In the genomic region with DNA sequence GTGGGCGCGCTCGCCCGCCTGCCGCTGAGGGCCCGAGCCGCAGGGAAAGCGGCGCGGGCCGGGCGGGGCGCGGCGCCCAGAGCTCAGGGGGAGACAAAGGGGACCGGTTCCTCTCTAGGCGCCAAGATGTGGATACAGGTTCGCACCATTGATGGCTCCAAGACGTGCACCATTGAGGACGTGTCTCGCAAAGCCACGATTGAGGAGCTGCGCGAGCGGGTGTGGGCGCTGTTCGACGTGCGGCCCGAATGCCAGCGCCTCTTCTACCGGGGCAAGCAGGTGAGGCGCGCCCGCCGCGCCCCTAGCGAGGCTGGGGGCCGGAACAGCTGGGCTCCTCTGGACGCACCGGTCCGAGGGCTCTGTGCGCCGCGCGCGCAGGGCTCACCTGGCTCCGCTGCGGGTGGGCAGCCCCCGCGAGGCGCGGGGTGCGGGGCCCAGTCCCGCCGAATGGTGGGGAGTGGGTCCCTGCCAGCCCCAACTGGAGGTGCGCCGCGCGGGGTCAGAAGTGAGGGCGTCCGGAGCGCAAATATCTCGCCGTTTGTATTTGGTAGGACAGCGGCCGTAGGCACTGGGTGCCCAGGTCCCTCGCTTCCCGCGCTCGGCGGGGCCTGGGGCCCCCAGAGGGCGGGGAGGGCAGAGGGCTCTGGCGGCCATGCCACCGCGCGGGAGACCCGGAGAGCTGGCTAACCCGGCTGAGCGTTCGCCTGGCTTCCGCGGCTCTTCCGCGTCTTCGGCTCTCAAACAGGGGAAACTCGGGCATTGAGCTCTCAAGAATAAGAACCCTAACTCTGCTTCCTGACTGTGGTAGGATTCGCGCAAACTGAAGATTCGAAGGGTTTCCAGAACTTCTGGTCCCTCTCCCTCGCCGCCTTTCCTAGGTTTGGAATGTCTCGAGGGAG, we compare ENCODE assay signal across 8 cellular contexts. TPM values are rescaled to one million over a fixed set of nuclear protein-coding genes. Genes with fewer than 3 reads are reported as not detected.
DNase-seq lines count a peak whose midpoint lies in the region; ATAC-seq and TF ChIP-seq lines count a peak whose summit lies in the region.

No MANE protein-coding gene starts in this region.

- no peaks in the 10 kb centered on the region for H3K9me3 Mint-ChIP-seq in CD8-positive, alpha-beta T cell

- H3K27ac Mint-ChIP-seq in CD8-positive, alpha-beta T cell, result peak overlapping the region; percentile 93

- CTCF ChIA-PET in CD8-positive, alpha-beta T cell (lab: Charles Lee), result interaction anchor here (1.0 to 2.3 kb wide), 5 partner anchors 9 to 74 kb away, joined by 3 to 9 read pairs (median 5); no protein-coding TSS in a partner anchor

- peak; percentile 13 for ATAC-seq in CD8-positive, alpha-beta T cell
- ATAC-seq in left colon, result peak; percentile 65

- H3K4me3 Mint-ChIP-seq in CD8-positive, alpha-beta T cell, result peak overlapping the region; percentile 87

- peak overlapping the region; percentile 80 for H3K27ac ChIP-seq in CD8-positive, alpha-beta T cell (ENCODE audit: low read depth, low read length)
- H3K27ac ChIP-seq in caudate nucleus (ENCODE audit: low read depth, low read length), result peak overlapping the region; percentile 90

- peaks cover 42% of the 10 kb centered on the region for H3K4me1 Mint-ChIP-seq in CD8-positive, alpha-beta T cell (ENCODE audit: low read depth)

- H3K4me1 ChIP-seq in CD8-positive, alpha-beta T cell (ENCODE audit: insufficient read depth, low read length), result peaks cover 36% of the 10 kb centered on the region

- POLR2A ChIA-PET in CD8-positive, alpha-beta T cell (lab: Charles Lee), result interaction anchor here (0.6 to 5.2 kb wide), 25 partner anchors 9 to 1620 kb away, joined by 3 to 62 read pairs (median 4); a partner anchor contains a TSS

- H3K9me3 ChIP-seq in CD8-positive, alpha-beta T cell (ENCODE audit: low read length), result no peaks in the 10 kb centered on the region

- H3K36me3 ChIP-seq in CD8-positive, alpha-beta T cell (ENCODE audit: insufficient read depth, low read length), result no peaks in the 10 kb centered on the region

- peaks cover 22% of the 10 kb centered on the region for H3K36me3 Mint-ChIP-seq in CD8-positive, alpha-beta T cell

- H3K27me3 Mint-ChIP-seq in CD8-positive, alpha-beta T cell (ENCODE audit: low read depth), result no peaks in the 10 kb centered on the region

- intact Hi-C loops in CD8-positive, alpha-beta T cell (cut with DNase I, micrococcal nuclease), result loop anchor here (1.0 to 10.0 kb wide), 9 partner anchors 19 to 1621 kb away; a partner anchor contains a TSS
- intact Hi-C loops in left colon (cut with DNase I, micrococcal nuclease), result no loop called here

- peak overlapping the region; percentile 74 for H3K4me3 ChIP-seq in CD8-positive, alpha-beta T cell (ENCODE audit: low read depth, low read length)

- no peaks in the 10 kb centered on the region for H3K27me3 ChIP-seq in CD8-positive, alpha-beta T cell (ENCODE audit: insufficient read depth, low read length)

- TF ChIP-seq CTCF in CD8-positive, alpha-beta T cell (IDR thresholded peaks at IDR 0.05), result no peak
- no peak for TF ChIP-seq CTCF in GM20000 (IDR thresholded peaks at IDR 0.05; ENCODE audit: extremely low read depth, missing control alignments)

- DNase-seq in CD8-positive, alpha-beta T cell, result peak in 6 of 7 experiments; percentile 14 to 65 (median 30)
- DNase-seq in GM20000 (ENCODE audit: low spot score), result peak; percentile 21
- DNase-seq in HK-2 (ENCODE audit: unreplicated experiment), result peak; percentile 38
- DNase-seq in UCSD-AML1 (lab: John Stamatoyannopoulos, UW; ENCODE audit: unreplicated experiment), result peak; percentile 54
- peak in 31 of 61 donors; percentile 5 to 63 (median 35) for DNase-seq in caudate nucleus (lab: John Stamatoyannopoulos, UW)
- peak; percentile 29 to 66 for DNase-seq in left colon
- peak; percentile 25 to 28 for DNase-seq in stimulated activated CD4-positive, alpha-beta T cell treated with anti-CD3 and anti-CD28 coated beads, Interleukin-2, amount 100 ng/mL, for 48 hours
- no peak for DNase-seq in Kasumi-1 (lab: John Stamatoyannopoulos, UW)

RNA-seq across cellular contexts. Expression of a gene that starts 0.6 kb away (rescaled TPM):
- total RNA-seq in CD8-positive, alpha-beta T cell, result 100 to 1,000 TPM; 140 to 159 TPM
- 10 to 100 TPM; 28.5 to 29.1 TPM for total RNA-seq in left colon

Comparison
In these comparisons a context has a peak if more than half of its experiments do, and no peak if none do; other contexts are left out.
1. DNase-seq: peak in CD8-positive, alpha-beta T cell (6 of 7), GM20000 (single experiment), HK-2 (single experiment), UCSD-AML1 (single experiment), caudate nucleus (31 of 61), left colon (2 of 2) and stimulated activated CD4-positive, alpha-beta T cell treated with anti-CD3 and anti-CD28 coated beads, Interleukin-2, amount 100 ng/mL, for 48 hours (2 of 2); none in Kasumi-1 (0 of 2).
2. RNA of a gene that starts 0.6 kb away (total RNA-seq): 140 to 159 TPM in CD8-positive, alpha-beta T cell; 28.5 to 29.1 TPM in left colon; every median in the first group is over 4 times any median in the second.
3. intact Hi-C loops: an anchor here in CD8-positive, alpha-beta T cell (1.0 to 10.0 kb wide); none called in left colon.